Comparison of ENCODE assay signal across 8 cellular contexts in genomic region chr1:161227196-161227871, GRCh38. TPM values are rescaled to one million over a fixed set of nuclear protein-coding genes. Genes with fewer than 3 reads are reported as not detected.
DNase-seq lines count a peak whose midpoint lies in the region; ATAC-seq, FAIRE-seq and TF ChIP-seq lines count a peak whose summit lies in the region.

No MANE protein-coding gene starts in this region.

- peak; percentile 84 for TF ChIP-seq CTCF in choroid plexus epithelial cell (conservative IDR thresholded peaks at IDR 0.05; ENCODE audit: low read depth, low read length)

- H3K4me3 ChIP-seq in choroid plexus epithelial cell (ENCODE audit: low read depth, low read length): peak overlapping the region; percentile 51

- ATAC-seq in HG03378 (IDR thresholded peaks at IDR 0.05; ENCODE audit: unreplicated experiment): peak; percentile 39
- ATAC-seq in left lobe of liver: peak; percentile 52
- no peak for ATAC-seq in HG02571 (IDR thresholded peaks at IDR 0.05; ENCODE audit: unreplicated experiment)

- DNase-seq in GM12891 (ENCODE audit: insufficient read length, low spot score) (peak; percentile 50), NCI-H510A treated with DMSO at 0.1 percent for 48 hours (lab: John Stamatoyannopoulos, UW) (peak; percentile 83), choroid plexus epithelial cell (ENCODE audit: low read depth) (peak; percentile 86), left lobe of liver (ENCODE audit: low spot score) (peak; percentile 86)
- DNase-seq in activated CD4-positive, alpha-beta T cell treated with anti-CD3 and anti-CD28 coated beads for 24 hours (ENCODE audit: low read depth in 2 of 2): peak; percentile 89 to 94
- peak; percentile 79 to 89 for DNase-seq in stimulated activated CD4-positive, alpha-beta T cell treated with anti-CD3 and anti-CD28 coated beads, Interleukin-1b, Interleukin-23, amount 100 ng/mL, for 1 hour (ENCODE audit: low read depth in 2 of 2)

- no peak for TF ChIP-seq POLR2A in GM12891 (IDR thresholded peaks at IDR 0.05; ENCODE audit: low read depth, low read length)

- peak; percentile 95 for FAIRE-seq in GM12891 (lab: Jason Lieb, UNC)

TF ChIP-seq in GM12891, 5 proteins besides CTCF, POLR2A, EP300 and RAD21:
- no peak for TF ChIP-seq POLR2AphosphoS5 (IDR thresholded peaks at IDR 0.05; ENCODE audit: low read depth, low read length)
- TF ChIP-seq SPI1 (IDR thresholded peaks at IDR 0.05; ENCODE audit: low read depth, low read length): peak; percentile 96

RNA-seq across cellular contexts. Expression of gene TOMM40L, which starts 1.5 kb away (rescaled TPM):
- 9.6 TPM for polyA plus RNA-seq in GM12891 (2012; ENCODE audit: low read depth, missing spikeins)
- 6.3 TPM for total RNA-seq in left lobe of liver

RNA-seq across cellular contexts. Expression of gene APOA2, which starts 3.9 kb away (rescaled TPM):
- not detected for polyA plus RNA-seq in GM12891 (2012; ENCODE audit: low read depth, missing spikeins)
- 4,148 TPM for total RNA-seq in left lobe of liver

RNA-seq across cellular contexts. Expression of gene NR1I3, which starts 10.7 kb away (rescaled TPM):
- polyA plus RNA-seq in GM12891 (2012; ENCODE audit: low read depth, missing spikeins): not detected
- total RNA-seq in left lobe of liver: 158 TPM

RNA-seq across cellular contexts. Expression of gene FCER1G, which starts 12.2 kb away (rescaled TPM):
- 6.0 TPM for polyA plus RNA-seq in GM12891 (2012; ENCODE audit: low read depth, missing spikeins)
- 13.4 TPM for total RNA-seq in left lobe of liver

RNA-seq across cellular contexts. Expression of gene NDUFS2, which starts 25.2 kb away (rescaled TPM):
- polyA plus RNA-seq in GM12891 (2012; ENCODE audit: low read depth, missing spikeins): 105 TPM
- 106 TPM for total RNA-seq in left lobe of liver
